In genomic region chr17:3475812-3476686, GRCh38 we compare ENCODE assay signal across 1 cellular context.
TF ChIP-seq lines count a peak whose summit lies in the region.

ASPA (plus strand) TSS chr17:3475997; CDS start chr17:3476160, 163 bp downstream.

TF ChIP-seq in HepG2, 621 proteins besides CTCF, POLR2A, EP300 and RAD21 (continued from another document):
- TF ChIP-seq AKNA (CRISPR knock-in tag; IDR thresholded peaks at IDR 0.05; ENCODE audit: borderline replicate concordance) (no peak), ZNF724P (CRISPR knock-in tag; IDR thresholded peaks at IDR 0.05; ENCODE audit: borderline replicate concordance) (no peak), TRIM24 (CRISPR knock-in tag; IDR thresholded peaks at IDR 0.05) (no peak)
